ENCODE assay signal across 8 cellular contexts in genomic region chr5:95892784-95893354, GRCh38.
A peak's percentile ranks its signal among the peaks of the same experiment; 100 is the strongest.
DNase-seq lines count a peak whose midpoint lies in the region; ATAC-seq and TF ChIP-seq lines count a peak whose summit lies in the region.

No MANE protein-coding gene starts in this region.

- peak; percentile 44 for TF ChIP-seq CTCF in colonic mucosa (IDR thresholded peaks at IDR 0.05)

- H3K27ac ChIP-seq in colonic mucosa: no peak overlapping the region
- no peak overlapping the region for H3K27ac ChIP-seq in naive thymus-derived CD4-positive, alpha-beta T cell (ENCODE audit: low read depth, low read length)

- no peaks in the 10 kb centered on the region for H3K9me3 Mint-ChIP-seq in naive thymus-derived CD4-positive, alpha-beta T cell

- peaks cover 0 to 51% (median 19%) of the 10 kb centered on the region in 5 donors for H3K36me3 Mint-ChIP-seq in naive thymus-derived CD4-positive, alpha-beta T cell

- no peaks in the 10 kb centered on the region for H3K4me1 ChIP-seq in colonic mucosa
- H3K4me1 ChIP-seq in naive thymus-derived CD4-positive, alpha-beta T cell (ENCODE audit: control insufficient read depth in 2 of 2, insufficient read depth in 2 of 2, low read length in 2 of 2): no peaks in the 10 kb centered on the region

- no peak overlapping the region for H3K9ac ChIP-seq in colonic mucosa (ENCODE audit: low read depth in 2 of 2, low read length in 2 of 2)

- H3K27me3 Mint-ChIP-seq in naive thymus-derived CD4-positive, alpha-beta T cell: no peaks in the 10 kb centered on the region

- H3K4me3 ChIP-seq in colonic mucosa: no peak overlapping the region
- no peak overlapping the region for H3K4me3 ChIP-seq in naive thymus-derived CD4-positive, alpha-beta T cell (ENCODE audit: low read length)

- H3K27ac Mint-ChIP-seq in naive thymus-derived CD4-positive, alpha-beta T cell: no peak overlapping the region

- intact Hi-C loops in colonic mucosa (cut with DNase I): no loop called here
- intact Hi-C loops in naive thymus-derived CD4-positive, alpha-beta T cell (cut with micrococcal nuclease): loop anchor here (1.0 to 2.0 kb wide), 3 partner anchors 34 to 443 kb away; partner anchors contain the start of gene ELL2 (in 1 of the 2)

- H3K27me3 ChIP-seq in colonic mucosa: no peaks in the 10 kb centered on the region
- no peaks in the 10 kb centered on the region for H3K27me3 ChIP-seq in naive thymus-derived CD4-positive, alpha-beta T cell (ENCODE audit: control insufficient read depth in 2 of 2, insufficient read depth in 2 of 2, low read length in 2 of 2)

- H3K4me1 Mint-ChIP-seq in naive thymus-derived CD4-positive, alpha-beta T cell: peaks cover 0 to 14% (median 0%) of the 10 kb centered on the region in 7 donors

- H3K4me3 Mint-ChIP-seq in naive thymus-derived CD4-positive, alpha-beta T cell: no peak overlapping the region

- CTCF ChIA-PET in naive thymus-derived CD4-positive, alpha-beta T cell (lab: Charles Lee): interaction anchor here (0.6 kb wide), 1 partner anchor 443 kb away, joined by 3 read pairs; no protein-coding TSS in a partner anchor

- POLR2A ChIA-PET in naive thymus-derived CD4-positive, alpha-beta T cell (lab: Charles Lee): no interaction called here

- peaks cover under 1% of the 10 kb centered on the region for H3K36me3 ChIP-seq in colonic mucosa
- no peaks in the 10 kb centered on the region for H3K36me3 ChIP-seq in naive thymus-derived CD4-positive, alpha-beta T cell (ENCODE audit: control insufficient read depth in 2 of 3, insufficient read depth in 3 of 3, low read length in 3 of 3)

- peak; percentile 28 for DNase-seq in activated CD8-positive, alpha-beta memory T cell treated with anti-CD3 and anti-CD28 coated beads, Interleukin-2, amount 50 U/mL, for 4 hours
- DNase-seq in activated CD8-positive, alpha-beta memory T cell treated with anti-CD3 and anti-CD28 coated beads, Interleukin-2, amount 50 U/mL, for 48 hours: no peak
- DNase-seq in RKO (ENCODE audit: low spot score) (peak; percentile 65), colonic mucosa (peak; percentile 55), NCI-H2227 (lab: John Stamatoyannopoulos, UW; ENCODE audit: unreplicated experiment) (no peak)
- DNase-seq in naive thymus-derived CD4-positive, alpha-beta T cell: peak in 1 of 9 donors; percentile 2
- DNase-seq in central memory CD4-positive, alpha-beta T cell: no peak

- no peaks in the 10 kb centered on the region for H3K9me3 ChIP-seq in colonic mucosa
- H3K9me3 ChIP-seq in naive thymus-derived CD4-positive, alpha-beta T cell (ENCODE audit: control insufficient read depth in 2 of 3, low read length in 3 of 3): no peaks in the 10 kb centered on the region

- ATAC-seq in HG02678 (IDR thresholded peaks at IDR 0.05; ENCODE audit: unreplicated experiment): peak; percentile 73
- peak; percentile 65 for ATAC-seq in naive thymus-derived CD4-positive, alpha-beta T cell

Comparison
In these comparisons a context has a peak if more than half of its experiments do, and no peak if none do; other contexts are left out.
1. DNase-seq: peak in activated CD8-positive, alpha-beta memory T cell treated with anti-CD3 and anti-CD28 coated beads, Interleukin-2, amount 50 U/mL, for 4 hours (single experiment), RKO (single experiment) and colonic mucosa (single experiment); none in activated CD8-positive, alpha-beta memory T cell treated with anti-CD3 and anti-CD28 coated beads, Interleukin-2, amount 50 U/mL, for 48 hours (single experiment), central memory CD4-positive, alpha-beta T cell (single experiment) and NCI-H2227 (single experiment).